Comparison of ENCODE assay signal across 24 cellular contexts in the genomic region with DNA sequence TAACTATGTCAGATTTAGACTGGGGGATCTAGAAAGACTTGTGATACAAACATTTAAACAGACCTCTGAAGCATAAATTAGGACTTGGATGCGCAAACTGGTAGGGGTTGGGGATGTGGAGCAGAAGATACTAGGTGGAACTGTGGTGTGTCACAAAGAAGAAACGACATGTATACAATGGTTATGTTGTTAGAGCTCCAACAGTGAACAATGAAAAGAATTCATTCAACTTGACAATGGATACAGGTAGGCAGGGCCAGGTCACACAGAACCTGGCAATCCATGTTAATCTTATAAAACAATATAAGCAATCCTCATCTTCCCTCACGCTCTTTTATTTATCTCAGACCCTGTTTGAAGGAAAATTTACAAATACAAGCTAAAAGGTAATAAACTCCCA.
"Had no signal": no experiment of that assay in that cellular context is flagged by ENCODE, and none has a peak within 500 bp of the region (broad histone marks: within the 10 kb centered on the region; RNA-seq: fewer than 3 reads in every experiment).

No MANE protein-coding gene starts in this region.

- H3K4me3 Mint-ChIP-seq: natural killer cell treated with Interleukin-12 subunit alpha and Interleukin-12 subunit beta and Interleukin-15 and Interleukin-18, amount 100 ng/mL, for 72 hours; stimulated activated naive B cell treated with anti-CD40 and anti-IgM and Interleukin-4, amounts not matched to agents 10 μg/mL and 1 μg/mL and 100 μg/mL, for 72 hours had no signal

- ATAC-seq: mucosa of descending colon; naive thymus-derived CD4-positive, alpha-beta T cell; natural killer cell treated with Interleukin-12 subunit alpha and Interleukin-12 subunit beta and Interleukin-15 and Interleukin-18, amount 100 ng/mL, for 72 hours; sciatic nerve; stimulated activated naive B cell treated with anti-CD40 and anti-IgM and Interleukin-4, amounts not matched to agents 10 μg/mL and 1 μg/mL and 100 μg/mL, for 72 hours; stimulated activated naive CD8-positive, alpha-beta T cell treated with anti-CD3 and anti-CD28 coated beads, Interleukin-15, Interleukin-2, amounts not matched to agents 100 U/mL and 50 U/mL, for 24 hours had no signal

- H3K27me3 ChIP-seq: ovary, right atrium auricular region, stomach, testis, thyroid gland, transverse colon, upper lobe of left lung, vagina had no signal

- DNase-seq: islet precursor cell; left ventricle myocardium inferior; midbrain; mucosa of descending colon; naive thymus-derived CD4-positive, alpha-beta T cell; ovary; stimulated activated CD4-positive, alpha-beta T cell treated with anti-CD3 and anti-CD28 coated beads, Interleukin-12 subunit alpha, Interleukin-12 subunit beta, amount 100 ng/mL, for 4 hours; stimulated activated CD4-positive, alpha-beta T cell treated with anti-CD3 and anti-CD28 coated beads, Interleukin-15, amount 100 ng/mL, for 24 hours; stimulated activated CD4-positive, alpha-beta T cell treated with anti-CD3 and anti-CD28 coated beads, Interleukin-2, amount 100 ng/mL, for 24 hours; stimulated activated CD4-positive, alpha-beta T cell treated with anti-CD3 and anti-CD28 coated beads, Interleukin-4, amount 100 ng/mL, for 1 hour; stimulated activated naive B cell treated with anti-CD40 and anti-IgM and Interleukin-4, amounts not matched to agents 10 μg/mL and 1 μg/mL and 100 μg/mL, for 72 hours; stimulated activated naive CD8-positive, alpha-beta T cell treated with anti-CD3 and anti-CD28 coated beads, Interleukin-15, Interleukin-2, amounts not matched to agents 100 U/mL and 50 U/mL, for 24 hours; stomach; testis; thyroid gland; transverse colon; upper lobe of left lung had no signal

- H3K27ac Mint-ChIP-seq: natural killer cell treated with Interleukin-12 subunit alpha and Interleukin-12 subunit beta and Interleukin-15 and Interleukin-18, amount 100 ng/mL, for 72 hours; progenitor cell of endocrine pancreas; stimulated activated naive B cell treated with anti-CD40 and anti-IgM and Interleukin-4, amounts not matched to agents 10 μg/mL and 1 μg/mL and 100 μg/mL, for 72 hours had no signal

- H3K27me3 Mint-ChIP-seq: naive thymus-derived CD4-positive, alpha-beta T cell; natural killer cell treated with Interleukin-12 subunit alpha and Interleukin-12 subunit beta and Interleukin-15 and Interleukin-18, amount 100 ng/mL, for 72 hours; progenitor cell of endocrine pancreas; stimulated activated naive B cell treated with anti-CD40 and anti-IgM and Interleukin-4, amounts not matched to agents 10 μg/mL and 1 μg/mL and 100 μg/mL, for 72 hours had no signal

- H3K9me3 Mint-ChIP-seq: naive thymus-derived CD4-positive, alpha-beta T cell; natural killer cell treated with Interleukin-12 subunit alpha and Interleukin-12 subunit beta and Interleukin-15 and Interleukin-18, amount 100 ng/mL, for 72 hours; stimulated activated naive B cell treated with anti-CD40 and anti-IgM and Interleukin-4, amounts not matched to agents 10 μg/mL and 1 μg/mL and 100 μg/mL, for 72 hours had no signal

- H3K36me3 Mint-ChIP-seq: natural killer cell treated with Interleukin-12 subunit alpha and Interleukin-12 subunit beta and Interleukin-15 and Interleukin-18, amount 100 ng/mL, for 72 hours had no signal

- H3K4me1 ChIP-seq: left ventricle myocardium inferior, right atrium auricular region, testis, thyroid gland, vagina had no signal

- H3K27ac ChIP-seq: left ventricle myocardium inferior, ovary, right atrium auricular region, skin epidermis, stomach, testis, thyroid gland, transverse colon, upper lobe of left lung, vagina had no signal

- H3K36me3 ChIP-seq: left ventricle myocardium inferior, ovary, right atrium auricular region, thyroid gland, transverse colon, upper lobe of left lung, vagina had no signal

- H3K4me3 ChIP-seq: left ventricle myocardium inferior, lung, mucosa of descending colon, ovary, right atrium auricular region, skin epidermis, stomach, testis, thyroid gland, transverse colon, upper lobe of left lung, vagina had no signal
